1 cellular context compared by ENCODE assay signal in the genomic region with DNA sequence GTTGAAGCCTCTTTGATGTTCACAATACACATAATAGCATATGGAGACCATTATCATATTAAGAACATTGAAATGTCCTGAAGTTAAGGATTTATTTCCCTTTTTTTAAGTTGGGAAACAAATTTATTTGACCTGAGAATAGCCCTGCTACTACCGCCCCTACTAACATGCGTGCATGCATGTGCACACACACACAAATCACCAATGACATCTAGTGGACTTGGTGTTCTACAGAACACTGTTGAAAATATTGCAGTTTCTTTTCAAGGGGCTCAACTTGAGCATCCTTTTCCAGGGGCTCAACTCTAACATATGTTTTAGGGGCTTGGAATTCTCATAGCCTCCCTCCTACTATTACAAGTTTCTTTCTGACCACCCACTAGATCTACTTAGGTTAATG.
TF ChIP-seq lines count a peak whose summit lies in the region.

No MANE protein-coding gene starts in this region.

TF ChIP-seq in SK-N-SH treated with all-trans-retinoic acid at 6 μM for 48 hours, 23 proteins besides CTCF, POLR2A, EP300 and RAD21 (continued from another document):
- TF ChIP-seq, protein P1, sequence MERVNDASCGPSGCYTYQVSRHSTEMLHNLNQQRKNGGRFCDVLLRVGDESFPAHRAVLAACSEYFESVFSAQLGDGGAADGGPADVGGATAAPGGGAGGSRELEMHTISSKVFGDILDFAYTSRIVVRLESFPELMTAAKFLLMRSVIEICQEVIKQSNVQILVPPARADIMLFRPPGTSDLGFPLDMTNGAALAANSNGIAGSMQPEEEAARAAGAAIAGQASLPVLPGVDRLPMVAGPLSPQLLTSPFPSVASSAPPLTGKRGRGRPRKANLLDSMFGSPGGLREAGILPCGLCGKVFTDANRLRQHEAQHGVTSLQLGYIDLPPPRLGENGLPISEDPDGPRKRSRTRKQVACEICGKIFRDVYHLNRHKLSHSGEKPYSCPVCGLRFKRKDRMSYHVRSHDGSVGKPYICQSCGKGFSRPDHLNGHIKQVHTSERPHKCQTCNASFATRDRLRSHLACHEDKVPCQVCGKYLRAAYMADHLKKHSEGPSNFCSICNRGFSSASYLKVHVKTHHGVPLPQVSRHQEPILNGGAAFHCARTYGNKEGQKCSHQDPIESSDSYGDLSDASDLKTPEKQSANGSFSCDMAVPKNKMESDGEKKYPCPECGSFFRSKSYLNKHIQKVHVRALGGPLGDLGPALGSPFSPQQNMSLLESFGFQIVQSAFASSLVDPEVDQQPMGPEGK (CRISPR knock-in tag; IDR thresholded peaks at IDR 0.05; ENCODE audit: borderline replicate concordance): no peak
- TF ChIP-seq OSR1 (CRISPR knock-in tag; IDR thresholded peaks at IDR 0.05) (no peak), CSDC2 (CRISPR knock-in tag; IDR thresholded peaks at IDR 0.05) (no peak), ESRRG (CRISPR knock-in tag; IDR thresholded peaks at IDR 0.05) (no peak), GLIS3 (CRISPR knock-in tag; IDR thresholded peaks at IDR 0.05) (no peak), TOX (CRISPR knock-in tag; IDR thresholded peaks at IDR 0.05; ENCODE audit: borderline replicate concordance) (no peak), ARNTL (CRISPR knock-in tag; IDR thresholded peaks at IDR 0.05; ENCODE audit: borderline replicate concordance, low read depth) (no peak), SNAI2 (CRISPR knock-in tag; IDR thresholded peaks at IDR 0.05) (no peak), ZNF565 (CRISPR knock-in tag; conservative IDR thresholded peaks at IDR 0.05; ENCODE audit: low read depth) (no peak), RARB (CRISPR knock-in tag; IDR thresholded peaks at IDR 0.05) (no peak), ZNF8 (CRISPR knock-in tag; IDR thresholded peaks at IDR 0.05) (no peak), ZFP3 (CRISPR knock-in tag; IDR thresholded peaks at IDR 0.05) (no peak)
- TF ChIP-seq, protein P2, sequence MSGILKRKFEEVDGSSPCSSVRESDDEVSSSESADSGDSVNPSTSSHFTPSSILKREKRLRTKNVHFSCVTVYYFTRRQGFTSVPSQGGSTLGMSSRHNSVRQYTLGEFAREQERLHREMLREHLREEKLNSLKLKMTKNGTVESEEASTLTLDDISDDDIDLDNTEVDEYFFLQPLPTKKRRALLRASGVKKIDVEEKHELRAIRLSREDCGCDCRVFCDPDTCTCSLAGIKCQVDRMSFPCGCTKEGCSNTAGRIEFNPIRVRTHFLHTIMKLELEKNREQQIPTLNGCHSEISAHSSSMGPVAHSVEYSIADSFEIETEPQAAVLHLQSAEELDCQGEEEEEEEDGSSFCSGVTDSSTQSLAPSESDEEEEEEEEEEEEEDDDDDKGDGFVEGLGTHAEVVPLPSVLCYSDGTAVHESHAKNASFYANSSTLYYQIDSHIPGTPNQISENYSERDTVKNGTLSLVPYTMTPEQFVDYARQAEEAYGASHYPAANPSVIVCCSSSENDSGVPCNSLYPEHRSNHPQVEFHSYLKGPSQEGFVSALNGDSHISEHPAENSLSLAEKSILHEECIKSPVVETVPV (CRISPR knock-in tag; IDR thresholded peaks at IDR 0.05): no peak
- TF ChIP-seq, protein P3, sequence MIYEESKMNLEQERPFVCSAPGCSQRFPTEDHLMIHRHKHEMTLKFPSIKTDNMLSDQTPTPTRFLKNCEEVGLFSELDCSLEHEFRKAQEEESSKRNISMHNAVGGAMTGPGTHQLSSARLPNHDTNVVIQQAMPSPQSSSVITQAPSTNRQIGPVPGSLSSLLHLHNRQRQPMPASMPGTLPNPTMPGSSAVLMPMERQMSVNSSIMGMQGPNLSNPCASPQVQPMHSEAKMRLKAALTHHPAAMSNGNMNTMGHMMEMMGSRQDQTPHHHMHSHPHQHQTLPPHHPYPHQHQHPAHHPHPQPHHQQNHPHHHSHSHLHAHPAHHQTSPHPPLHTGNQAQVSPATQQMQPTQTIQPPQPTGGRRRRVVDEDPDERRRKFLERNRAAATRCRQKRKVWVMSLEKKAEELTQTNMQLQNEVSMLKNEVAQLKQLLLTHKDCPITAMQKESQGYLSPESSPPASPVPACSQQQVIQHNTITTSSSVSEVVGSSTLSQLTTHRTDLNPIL (CRISPR knock-in tag; IDR thresholded peaks at IDR 0.05; ENCODE audit: low read depth): no peak
TF ChIP-seq in SK-N-SH treated with all-trans-retinoic acid at 6 μM for 48 hours: peak in this region for 0.
